In the genomic region with DNA sequence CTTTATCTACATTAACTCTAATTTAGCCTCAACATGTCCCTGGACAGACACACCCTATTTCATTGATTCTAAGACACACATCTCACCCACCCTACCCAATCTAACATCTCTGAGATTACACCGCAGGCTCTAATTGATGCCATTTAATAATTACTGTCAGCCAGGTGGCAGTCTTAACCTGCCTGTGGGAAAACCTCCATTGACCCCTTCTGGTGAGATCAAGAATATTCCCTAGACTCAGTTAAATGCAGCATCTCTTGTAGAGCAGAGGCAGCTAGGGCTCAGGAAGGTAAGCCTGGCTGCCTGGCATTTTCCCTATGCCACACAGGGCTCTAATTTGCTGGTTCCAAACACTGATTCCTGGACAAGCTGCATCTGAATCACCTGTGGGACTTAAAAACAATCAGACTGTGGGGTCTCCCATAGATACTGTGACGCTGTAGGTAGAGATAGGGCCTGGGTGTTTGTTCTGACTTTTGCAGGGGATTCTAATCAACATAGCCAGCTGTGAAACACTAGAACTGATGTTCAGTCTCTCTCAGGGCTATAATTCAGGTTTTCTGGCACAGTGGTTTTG, we compare ENCODE assay signal across 8 cellular contexts. TPM values are rescaled to one million over a fixed set of nuclear protein-coding genes. Genes with fewer than 3 reads are reported as not detected.
DNase-seq lines count a peak whose midpoint lies in the region; ATAC-seq and TF ChIP-seq lines count a peak whose summit lies in the region.

No MANE protein-coding gene starts in this region.

- intact Hi-C loops in left lung (cut with DNase I): no loop called here

- no peak for DNase-seq in activated CD4-positive, CD25-positive, alpha-beta regulatory T cell treated with anti-CD3 and anti-CD28 coated beads, Interleukin-2, amount 50 U/mL, for 72 hours
- DNase-seq in NCI-H1417 (lab: John Stamatoyannopoulos, UW) (peak; percentile 30 to 91 (median 73)), left lung (no peak), AG08396 (ENCODE audit: low spot score) (no peak)

- peak; percentile 84 for TF ChIP-seq CTCF in VCaP (conservative IDR thresholded peaks at IDR 0.05)
- TF ChIP-seq CTCF in left lung (IDR thresholded peaks at IDR 0.05): no peak

- ATAC-seq in activated CD4-positive, CD25-positive, alpha-beta regulatory T cell treated with anti-CD3 and anti-CD28 coated beads, Interleukin-2, amount 50 U/mL, for 24 hours: peak; percentile 37 to 44
- ATAC-seq in left lung: peak; percentile 21
- no peak for ATAC-seq in HG02852 (IDR thresholded peaks at IDR 0.05; ENCODE audit: unreplicated experiment)
- no peak for ATAC-seq in GM21515 (IDR thresholded peaks at IDR 0.05; ENCODE audit: unreplicated experiment)

- H3K27ac ChIP-seq in VCaP (no peak overlapping the region), left lung (no peak overlapping the region)

- peaks cover 8 to 11% of the 10 kb centered on the region in 2 donors for H3K4me1 ChIP-seq in left lung

- H3K4me3 ChIP-seq in left lung: no peak overlapping the region

- H3K9me3 ChIP-seq in left lung: no peaks in the 10 kb centered on the region

- H3K36me3 ChIP-seq in left lung: peaks cover 0 to 31% of the 10 kb centered on the region in 2 donors

- H3K27me3 ChIP-seq in left lung: peaks cover 12 to 41% of the 10 kb centered on the region in 2 donors

RNA-seq across cellular contexts. Expression of gene MCRS1, which starts 14.3 kb away (rescaled TPM):
- total RNA-seq in left lung: 10 to 100 TPM; 40.5 to 51.6 TPM

RNA-seq across cellular contexts. Expression of gene KCNH3, which starts 14.8 kb away (rescaled TPM):
- total RNA-seq in left lung: 1 to 10 TPM in 1 of 2 donors, under 1 TPM in 1; 0.15 to 2.4 TPM

RNA-seq across cellular contexts. Expression of gene FAM186B, which starts 51.8 kb away (rescaled TPM):
- total RNA-seq in left lung: under 1 TPM; 0.20 to 0.42 TPM

Comparison
In these comparisons a context has a peak if more than half of its experiments do, and no peak if none do; other contexts are left out.
1. ATAC-seq: peak in activated CD4-positive, CD25-positive, alpha-beta regulatory T cell treated with anti-CD3 and anti-CD28 coated beads, Interleukin-2, amount 50 U/mL, for 24 hours (2 of 2) and left lung (single experiment); none in HG02852 (single experiment) and GM21515 (single experiment).
2. DNase-seq: peak in NCI-H1417 (3 of 3); none in activated CD4-positive, CD25-positive, alpha-beta regulatory T cell treated with anti-CD3 and anti-CD28 coated beads, Interleukin-2, amount 50 U/mL, for 72 hours (single experiment), left lung (0 of 2) and AG08396 (single experiment).